In genomic region chr20:53847118-53847842, GRCh38 we compare ENCODE assay signal across 11 cellular contexts.
DNase-seq lines count a peak whose midpoint lies in the region; ATAC-seq and TF ChIP-seq lines count a peak whose summit lies in the region.
"Had no signal": no experiment of that assay in that cellular context is flagged by ENCODE, and none has a peak within 500 bp of the region (broad histone marks: within the 10 kb centered on the region; RNA-seq: fewer than 3 reads in every experiment).

No MANE protein-coding gene starts in this region.

- peak overlapping the region; percentile 78 for H3K4me2 ChIP-seq in OCI-LY3 (ENCODE audit: low read length)
- H3K4me2 ChIP-seq: KMS-11 had no signal

- peaks cover 28% of the 10 kb centered on the region for H3K4me1 ChIP-seq in OCI-LY3 (ENCODE audit: low read length)

- intact Hi-C loops in CD4-positive, alpha-beta T cell (cut with DNase I, micrococcal nuclease) = loop anchor here in 1 of 2 experiments (10.0 kb wide), 1 partner anchor 48 kb away; no protein-coding TSS in a partner anchor

- H3K79me2 ChIP-seq in OCI-LY3 (ENCODE audit: low read length) = no peaks in the 10 kb centered on the region

- CTCF ChIA-PET in CD4-positive, alpha-beta T cell (lab: Charles Lee) = interaction anchor here (0.6 kb wide), 1 partner anchor 173 kb away, joined by 3 read pairs; no protein-coding TSS in a partner anchor
- CTCF ChIA-PET in WTC11 (lab: Charles Lee) = interaction anchor here (0.5 kb wide), 1 partner anchor 273 kb away, joined by 4 read pairs; no protein-coding TSS in a partner anchor

- peak overlapping the region; percentile 9; the same call in 1 of the 2 replicates for H3K9ac ChIP-seq in OCI-LY3 (ENCODE audit: low read length)
- H3K9ac ChIP-seq: KMS-11 had no signal

- ATAC-seq in CD4-positive, alpha-beta T cell (ENCODE audit: poor library complexity) = peak; percentile 41
- ATAC-seq in GM21528 (IDR thresholded peaks at IDR 0.05; ENCODE audit: low FRiP score, unreplicated experiment) (peak; percentile 45), WTC11 (no peak)

- no peaks in the 10 kb centered on the region for H3K27me3 Mint-ChIP-seq in CD4-positive, alpha-beta T cell
- peaks cover 0 to 12% (median 5%) of the 10 kb centered on the region in 3 donors for H3K27me3 Mint-ChIP-seq in immature natural killer cell (ENCODE audit: low read depth in 3 of 3)
- H3K27me3 Mint-ChIP-seq in WTC11 (ENCODE audit: low read depth) = no peaks in the 10 kb centered on the region

- H3K27ac Mint-ChIP-seq in CD4-positive, alpha-beta T cell = peak overlapping the region; percentile 83
- H3K27ac Mint-ChIP-seq in immature natural killer cell = peak overlapping the region; percentile 53 to 92 (median 80)
- H3K27ac Mint-ChIP-seq in WTC11 = no peak overlapping the region
- H3K27ac Mint-ChIP-seq: nephron had no signal

- no peaks in the 10 kb centered on the region for H3K9me3 ChIP-seq in CD4-positive, alpha-beta T cell (ENCODE audit: control insufficient read depth, low read length)
- H3K9me3 ChIP-seq in OCI-LY3 (ENCODE audit: insufficient read depth, low read length) (no peaks in the 10 kb centered on the region), MG63 (no peaks in the 10 kb centered on the region)

- no peaks in the 10 kb centered on the region for H3K36me3 Mint-ChIP-seq in CD4-positive, alpha-beta T cell (ENCODE audit: low read depth)
- H3K36me3 Mint-ChIP-seq in immature natural killer cell (no peaks in the 10 kb centered on the region), WTC11 (no peaks in the 10 kb centered on the region)
- H3K36me3 Mint-ChIP-seq: brain had no signal

- no peaks in the 10 kb centered on the region for H4K20me1 ChIP-seq in OCI-LY3 (ENCODE audit: insufficient read depth, low read length)

- POLR2A ChIA-PET in CD4-positive, alpha-beta T cell (lab: Charles Lee) = interaction anchor here (0.6 to 2.8 kb wide), 10 partner anchors 13 to 250 kb away, joined by 3 to 15 read pairs (median 4); no protein-coding TSS in a partner anchor
- POLR2A ChIA-PET in WTC11 (lab: Charles Lee) = no interaction called here

- H3K4me1 Mint-ChIP-seq in CD4-positive, alpha-beta T cell (ENCODE audit: low read depth) = peaks cover 63% of the 10 kb centered on the region
- H3K4me1 Mint-ChIP-seq in immature natural killer cell = peaks cover 60 to 62% of the 10 kb centered on the region in 2 donors
- H3K4me1 Mint-ChIP-seq in WTC11 = peaks cover 10% of the 10 kb centered on the region
- H3K4me1 Mint-ChIP-seq: nephron had no signal

- no peak overlapping the region for H3K27ac ChIP-seq in CD4-positive, alpha-beta T cell (ENCODE audit: low read depth, low read length)
- H3K27ac ChIP-seq in OCI-LY3 (ENCODE audit: low read length) = peak overlapping the region; percentile 27
- H3K27ac ChIP-seq: KMS-11 had no signal

- no peaks in the 10 kb centered on the region for H3K27me3 ChIP-seq in CD4-positive, alpha-beta T cell (ENCODE audit: control insufficient read depth, insufficient read depth, low read length)
- H3K27me3 ChIP-seq in OCI-LY3 (ENCODE audit: low read depth, low read length) = no peaks in the 10 kb centered on the region
- H3K27me3 ChIP-seq in MG63 = no peaks in the 10 kb centered on the region

- H3K4me3 Mint-ChIP-seq in CD4-positive, alpha-beta T cell = peak overlapping the region; percentile 79
- peak overlapping the region; percentile 55 to 82 (median 77) for H3K4me3 Mint-ChIP-seq in immature natural killer cell
- no peak overlapping the region for H3K4me3 Mint-ChIP-seq in WTC11
- H3K4me3 Mint-ChIP-seq: brain, nephron had no signal

- H3K9me3 Mint-ChIP-seq in CD4-positive, alpha-beta T cell = no peaks in the 10 kb centered on the region
- no peaks in the 10 kb centered on the region for H3K9me3 Mint-ChIP-seq in immature natural killer cell
- 0 out of 2 replicates have a peak, but pooled peaks cover 4% of the 10 kb centered on the region for H3K9me3 Mint-ChIP-seq in WTC11
- H3K9me3 Mint-ChIP-seq: nephron had no signal

- H2AFZ ChIP-seq in OCI-LY3 (ENCODE audit: low read depth, low read length) = peak overlapping the region; percentile 3

- TF ChIP-seq CTCF in CD4-positive, alpha-beta T cell (IDR thresholded peaks at IDR 0.05) = no peak
- no peak for TF ChIP-seq CTCF in OCI-LY3 (IDR thresholded peaks at IDR 0.05; ENCODE audit: low read depth, low read length)
- TF ChIP-seq CTCF in WTC11 (IDR thresholded peaks at IDR 0.05) = no peak

- DNase-seq in CD4-positive, alpha-beta T cell = no peak
- DNase-seq in immature natural killer cell = no peak
- no peak for DNase-seq in WTC11 (ENCODE audit: low spot score)
- DNase-seq in MG63 = no peak
- DNase-seq in SK-N-DZ (ENCODE audit: low spot score) = no peak
- no peak for DNase-seq in activated effector memory CD4-positive, alpha-beta T cell treated with anti-CD3 and anti-CD28 coated beads, Interleukin-2, amount 50 U/mL, for 16 hours

- H3K4me3 ChIP-seq in OCI-LY3 (ENCODE audit: low read length) = peak overlapping the region; percentile 53
- H3K4me3 ChIP-seq in MG63 = no peak overlapping the region

- H3K36me3 ChIP-seq in OCI-LY3 (replicated peaks; ENCODE audit: low read depth, low read length) = no peaks in the 10 kb centered on the region
- H3K36me3 ChIP-seq in MG63 = no peaks in the 10 kb centered on the region

TF ChIP-seq in WTC11, 78 proteins besides CTCF, POLR2A, EP300 and RAD21 (continues in another document):
- TF ChIP-seq NFATC4 (CRISPR knock-in tag; IDR thresholded peaks at IDR 0.05) = no peak
- no peak for TF ChIP-seq MLX (CRISPR knock-in tag; IDR thresholded peaks at IDR 0.05)
- TF ChIP-seq ELF4 (CRISPR knock-in tag; IDR thresholded peaks at IDR 0.05; ENCODE audit: low read depth) = no peak
- TF ChIP-seq ZNF219 (CRISPR knock-in tag; IDR thresholded peaks at IDR 0.05; ENCODE audit: borderline replicate concordance) = no peak
- TF ChIP-seq ZNF425 (CRISPR knock-in tag; conservative IDR thresholded peaks at IDR 0.05) = no peak
- no peak for TF ChIP-seq GRHL2 (CRISPR knock-in tag; IDR thresholded peaks at IDR 0.05; ENCODE audit: insufficient replicate concordance, severe bottlenecking)
- no peak for TF ChIP-seq SMAD4 (CRISPR knock-in tag; IDR thresholded peaks at IDR 0.05)
- no peak for TF ChIP-seq TP53 (CRISPR knock-in tag; IDR thresholded peaks at IDR 0.05)
- TF ChIP-seq ZNF263 (CRISPR knock-in tag; IDR thresholded peaks at IDR 0.05; ENCODE audit: low read depth) = no peak
- TF ChIP-seq ARID4B (CRISPR knock-in tag; IDR thresholded peaks at IDR 0.05; ENCODE audit: borderline replicate concordance) = no peak
- TF ChIP-seq ATF1 (CRISPR knock-in tag; IDR thresholded peaks at IDR 0.05) = no peak
- TF ChIP-seq ETV6 (CRISPR knock-in tag; IDR thresholded peaks at IDR 0.05) = no peak
